In genomic region chr12:118694128-118694775, GRCh38 we compare ENCODE assay signal across 16 cellular contexts.
DNase-seq lines count a peak whose midpoint lies in the region; ATAC-seq and TF ChIP-seq lines count a peak whose summit lies in the region.
"Had no signal": no experiment of that assay in that cellular context is flagged by ENCODE, and none has a peak within 500 bp of the region (broad histone marks: within the 10 kb centered on the region; RNA-seq: fewer than 3 reads in every experiment).

No MANE protein-coding gene starts in this region.

- DNase-seq in NCI-H82 (lab: John Stamatoyannopoulos, UW) (peak; percentile 68), NCI-H82 treated with DMSO at 0.1 percent for 48 hours (lab: John Stamatoyannopoulos, UW; ENCODE audit: unreplicated experiment) (no peak), heart left ventricle (peak in 3 of 5 donors; percentile 23 to 44 (median 34)), cardiac septum (ENCODE audit: low spot score) (no peak), mesenchymal stem cell (no peak), transverse colon (peak; percentile 10), left lobe of liver (ENCODE audit: low spot score) (no peak)
- DNase-seq: AML-193; Caco-2; CD4-positive, alpha-beta T cell; GM23248 had no signal

- no peak overlapping the region for H3K9ac ChIP-seq in mesenchymal stem cell (ENCODE audit: low read length)
- H3K9ac ChIP-seq: GM23248 had no signal

- no peak overlapping the region for H3K4me3 ChIP-seq in heart left ventricle
- H3K4me3 ChIP-seq in mesenchymal stem cell (ENCODE audit: insufficient read depth in 1 of 2, low read depth in 1 of 2, low read length in 2 of 2) = no peak overlapping the region
- no peak overlapping the region for H3K4me3 ChIP-seq in transverse colon
- H3K4me3 ChIP-seq: A549, GM23248, HAP-1 had no signal

- H3K79me1 ChIP-seq in mesenchymal stem cell (replicated peaks; ENCODE audit: low read length, poor library complexity, severe bottlenecking) = no peaks in the 10 kb centered on the region

- ATAC-seq in heart left ventricle = peak in 2 of 4 donors; percentile 49 to 81
- ATAC-seq in HG03469 (IDR thresholded peaks at IDR 0.05; ENCODE audit: unreplicated experiment) = no peak
- ATAC-seq in left lobe of liver = no peak
- ATAC-seq: A549 had no signal

- H2BK12ac ChIP-seq in mesenchymal stem cell (ENCODE audit: low read length in 2 of 2) = no peak overlapping the region

- peak overlapping the region; percentile 9 for H3K4me2 ChIP-seq in mesenchymal stem cell (ENCODE audit: low read length, poor library complexity, severe bottlenecking)
- H3K4me2 ChIP-seq: A549 had no signal

- H3K9me3 ChIP-seq in heart left ventricle (no peaks in the 10 kb centered on the region), mesenchymal stem cell (ENCODE audit: control insufficient read depth, low read length) (no peaks in the 10 kb centered on the region), transverse colon (no peaks in the 10 kb centered on the region)
- H3K9me3 ChIP-seq: A549, Caco-2, HAP-1 had no signal

- no peak for TF ChIP-seq EP300 in transverse colon (IDR thresholded peaks at IDR 0.05; ENCODE audit: low read depth)

- no peak overlapping the region for H2AFZ ChIP-seq in mesenchymal stem cell (ENCODE audit: low read depth, low read length)
- H2AFZ ChIP-seq: GM23248 had no signal

- no peak overlapping the region for H4K8ac ChIP-seq in mesenchymal stem cell (ENCODE audit: low read length)

- no peak overlapping the region for H3K18ac ChIP-seq in mesenchymal stem cell (ENCODE audit: low read depth in 1 of 2, low read length in 2 of 2)

- peak overlapping the region in 3 of 12 donors; percentile 2 to 30 (median 4) for H3K27ac ChIP-seq in heart left ventricle
- no peak overlapping the region for H3K27ac ChIP-seq in mesenchymal stem cell (ENCODE audit: low read length, poor library complexity, severe bottlenecking)
- no peak overlapping the region for H3K27ac ChIP-seq in transverse colon
- H3K27ac ChIP-seq: 22Rv1, A549, C4-2B, GM23248 had no signal

- H2BK5ac ChIP-seq in mesenchymal stem cell (ENCODE audit: low read depth, low read length, poor library complexity, severe bottlenecking) = no peak overlapping the region

- H3K14ac ChIP-seq in mesenchymal stem cell (ENCODE audit: low read length in 2 of 2) = no peak overlapping the region

- WGBS in heart left ventricle, 4 donors = 58 to 67% (median 61%) methylated on average over 11 of the region's 11 CpGs
- WGBS in mesenchymal stem cell = 81% methylated on average over 10 of the region's 11 CpGs
- WGBS in transverse colon (ENCODE audit: low coverage in 1 of 2), 2 donors = 65 to 67% methylated on average over 7 to 11 of the region's 11 CpGs

- intact Hi-C loops in heart left ventricle (cut with DNase I) = no loop called here
- intact Hi-C loops in cardiac septum (cut with DNase I) = no loop called here
- intact Hi-C loops in transverse colon (cut with DNase I; ENCODE audit: low total_unique reads) = no loop called here

- no peak for TF ChIP-seq CTCF in heart left ventricle (IDR thresholded peaks at IDR 0.05)
- TF ChIP-seq CTCF in transverse colon (IDR thresholded peaks at IDR 0.05) = no peak

- TF ChIP-seq POLR2A in heart left ventricle (IDR thresholded peaks at IDR 0.05) (no peak), transverse colon (IDR thresholded peaks at IDR 0.05) (no peak)

- H3K23ac ChIP-seq in mesenchymal stem cell (ENCODE audit: low read length in 2 of 2) = no peak overlapping the region

- H3K27me3 ChIP-seq in heart left ventricle = no peaks in the 10 kb centered on the region
- no peaks in the 10 kb centered on the region for H3K27me3 ChIP-seq in mesenchymal stem cell (ENCODE audit: control insufficient read depth in 1 of 2, insufficient read depth in 1 of 2, low read length in 2 of 2)
- H3K27me3 ChIP-seq in transverse colon = no peaks in the 10 kb centered on the region

- H4K91ac ChIP-seq in mesenchymal stem cell (ENCODE audit: low read length) = no peak overlapping the region

- H2BK15ac ChIP-seq in mesenchymal stem cell (ENCODE audit: low read depth, poor library complexity, severe bottlenecking) = no peak overlapping the region

- no peak overlapping the region for H2AK5ac ChIP-seq in mesenchymal stem cell (ENCODE audit: low read length, severe bottlenecking)

- H3K4me1 ChIP-seq in heart left ventricle (no peaks in the 10 kb centered on the region), mesenchymal stem cell (ENCODE audit: control insufficient read depth, insufficient read depth, low read depth, low read length) (no peaks in the 10 kb centered on the region), transverse colon (no peaks in the 10 kb centered on the region)
- H3K4me1 ChIP-seq: A549, Caco-2, HAP-1 had no signal

- in situ Hi-C loops in transverse colon (cut with MboI; ENCODE audit: low pct_ligation_motif_present in 1 of 4, low pct_unique_long_range_greater_than_20kb in 1 of 4, low sequenced_read_pairs in 3 of 4) = no loop called here

- no peak overlapping the region for H3K4ac ChIP-seq in mesenchymal stem cell (ENCODE audit: low read depth in 1 of 2, low read length in 2 of 2)

- H2BK120ac ChIP-seq in mesenchymal stem cell (ENCODE audit: low read depth, low read length) = no peak overlapping the region

- H3K36me3 ChIP-seq in heart left ventricle (no peaks in the 10 kb centered on the region), mesenchymal stem cell (ENCODE audit: control insufficient read depth in 1 of 2, insufficient read depth in 2 of 2, low read depth in 1 of 2, low read length in 2 of 2) (no peaks in the 10 kb centered on the region), transverse colon (no peaks in the 10 kb centered on the region)
- H3K36me3 ChIP-seq: HAP-1 had no signal

Comparison
In these comparisons a context has a peak if more than half of its experiments do, and no peak if none do; other contexts are left out.
1. DNase-seq: peak in NCI-H82 (single experiment), heart left ventricle (3 of 5) and transverse colon (single experiment); none in NCI-H82 treated with DMSO at 0.1 percent for 48 hours (single experiment), cardiac septum (single experiment), mesenchymal stem cell (single experiment) and left lobe of liver (single experiment).